ENCODE assay signal across 22 cellular contexts in the genomic region with DNA sequence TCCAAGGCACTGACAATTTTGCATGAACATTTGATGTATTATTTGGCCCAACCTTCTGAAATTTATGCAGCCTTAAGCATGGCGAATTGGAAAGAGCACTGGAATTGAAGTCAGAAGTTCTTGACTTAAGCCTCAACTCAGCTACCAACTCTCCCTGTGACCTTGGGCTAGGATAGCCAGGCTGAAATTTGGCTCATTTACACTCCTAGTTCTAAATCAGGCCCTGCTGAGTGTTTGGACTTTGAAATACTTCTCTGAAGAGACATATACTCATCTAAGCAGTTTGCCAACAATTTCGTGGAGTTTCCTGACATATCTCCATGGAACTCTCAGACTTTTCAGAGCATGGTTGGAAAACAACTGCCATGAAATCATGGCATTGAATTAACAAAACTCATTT.
"Had no signal": no experiment of that assay in that cellular context is flagged by ENCODE, and none has a peak within 500 bp of the region (broad histone marks: within the 10 kb centered on the region; RNA-seq: fewer than 3 reads in every experiment).

No MANE protein-coding gene starts in this region.

- DNase-seq: colonic mucosa; cortex of kidney; effector CD8-positive, alpha-beta T cell; effector memory CD8-positive, alpha-beta T cell; endodermal cell; erythroblast; esophagus squamous epithelium; foreskin fibroblast; foreskin melanocyte; gastrocnemius medialis; glutamatergic neuron; head of caudate nucleus; heart right ventricle; hippocampal formation; left cardiac atrium; left lung; lower lobe of right lung; mesenchymal stem cell; mucosa of descending colon; naive B cell had no signal

- H3K9me3 ChIP-seq: colonic mucosa, esophagus squamous epithelium, gastrocnemius medialis, heart right ventricle, left lung, lower lobe of right lung, mucosa of descending colon had no signal

- ATAC-seq: effector memory CD8-positive, alpha-beta T cell; esophagus mucosa; gastrocnemius medialis; left lung; lower lobe of right lung; mucosa of descending colon had no signal

- H3K36me3 ChIP-seq: colonic mucosa, esophagus squamous epithelium, gastrocnemius medialis, heart right ventricle, left lung, lower lobe of right lung had no signal

- H3K4me1 ChIP-seq: colonic mucosa, esophagus squamous epithelium, gastrocnemius medialis, heart right ventricle, left lung, lower lobe of right lung had no signal

- H3K27me3 ChIP-seq: colonic mucosa, esophagus squamous epithelium, gastrocnemius medialis, heart right ventricle, left lung had no signal

- H3K4me3 ChIP-seq: colonic mucosa, esophagus squamous epithelium, gastrocnemius medialis, heart right ventricle, left lung, lower lobe of right lung, mucosa of descending colon had no signal

- H3K27ac ChIP-seq: colonic mucosa, epithelial cell of prostate, esophagus squamous epithelium, gastrocnemius medialis, heart right ventricle, left lung, lower lobe of right lung had no signal
